Comparison of ENCODE assay signal across 21 cellular contexts in the genomic region with DNA sequence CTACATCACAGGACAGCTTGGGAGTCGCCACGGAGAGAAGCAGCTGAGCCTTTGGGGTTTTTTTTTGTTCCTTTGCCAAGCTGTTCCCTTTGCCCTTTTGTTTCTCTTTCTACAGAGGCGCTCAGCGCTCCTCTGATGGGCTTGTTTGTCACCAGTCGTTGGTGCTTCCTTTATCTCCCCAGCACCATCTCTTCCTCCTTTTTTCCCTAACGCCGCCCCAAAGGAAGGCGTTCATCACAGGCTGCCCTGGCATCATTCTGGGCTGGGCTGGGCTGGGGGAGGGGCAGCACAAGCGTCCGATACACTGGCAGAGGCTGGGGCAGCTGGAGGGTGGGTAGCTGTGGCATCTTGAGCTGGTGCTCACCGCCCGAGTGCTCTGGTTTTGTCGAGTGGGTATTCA. TPM values are rescaled to one million over a fixed set of nuclear protein-coding genes. Genes with fewer than 3 reads are reported as not detected.
A peak's percentile ranks its signal among the peaks of the same experiment; 100 is the strongest.
DNase-seq lines count a peak whose midpoint lies in the region; ATAC-seq and TF ChIP-seq lines count a peak whose summit lies in the region.
"Had no signal": no experiment of that assay in that cellular context is flagged by ENCODE, and none has a peak within 500 bp of the region (broad histone marks: within the 10 kb centered on the region; RNA-seq: fewer than 3 reads in every experiment).

No MANE protein-coding gene starts in this region.

- no peak for TF ChIP-seq POLR2A in esophagus muscularis mucosa (IDR thresholded peaks at IDR 0.05; ENCODE audit: low read depth)

- no peak for TF ChIP-seq CTCF in esophagus muscularis mucosa (IDR thresholded peaks at IDR 0.05)

- peak overlapping the region; percentile 52 for H3K27ac ChIP-seq in caudate nucleus (ENCODE audit: low read depth, low read length)
- no peak overlapping the region for H3K27ac ChIP-seq in esophagus muscularis mucosa (replicated peaks in 1 of 4)
- H3K27ac ChIP-seq: gastrocnemius medialis, parathyroid adenoma, SJSA1 had no signal

- intact Hi-C loops in esophagus muscularis mucosa (cut with DNase I), result no loop called here

- no peak for TF ChIP-seq EP300 in esophagus muscularis mucosa (IDR thresholded peaks at IDR 0.05)

- H3K36me3 ChIP-seq in esophagus muscularis mucosa, result no peaks in the 10 kb centered on the region
- H3K36me3 ChIP-seq: gastrocnemius medialis, SJSA1 had no signal

- no peaks in the 10 kb centered on the region for H3K9me3 ChIP-seq in esophagus muscularis mucosa
- H3K9me3 ChIP-seq: gastrocnemius medialis, SJSA1 had no signal

- DNase-seq in NCI-H1105 (lab: John Stamatoyannopoulos, UW) (peak; percentile 91), NCI-H1105 treated with DMSO at 0.1 percent for 48 hours (lab: John Stamatoyannopoulos, UW) (no peak), NCI-H2107 (lab: John Stamatoyannopoulos, UW) (peak; percentile 74), caudate nucleus (lab: John Stamatoyannopoulos, UW) (peak in 36 of 61 donors; percentile 10 to 75 (median 43)), nucleus accumbens (lab: John Stamatoyannopoulos, UW) (peak in 43 of 56 donors; percentile 9 to 75 (median 44)), esophagus muscularis mucosa (ENCODE audit: extremely low spot score) (no peak)
- DNase-seq: activated CD4-positive, alpha-beta T cell treated with anti-CD3 and anti-CD28 coated beads, Interleukin-2, amount 10 ng/mL, durations not matched to agents 7 days and 5 days; activated T-cell treated with anti-CD3 and anti-CD28 coated beads, Interleukin-2, amount 50 U/mL, for 24 hours; CD4-positive, alpha-beta memory T cell; cerebellar nuclear complex; islet precursor cell; NCI-H146; T-helper 9 cell had no signal

- no peak overlapping the region for H3K4me3 ChIP-seq in esophagus muscularis mucosa
- H3K4me3 ChIP-seq: gastrocnemius medialis, K562, SJSA1 had no signal

- 35% methylated on average over 13 of the region's 13 CpGs for WGBS in esophagus muscularis mucosa

- H3K4me1 ChIP-seq in esophagus muscularis mucosa, result no peaks in the 10 kb centered on the region
- H3K4me1 ChIP-seq: gastrocnemius medialis, parathyroid adenoma, SJSA1 had no signal

- ATAC-seq in HG03469 (IDR thresholded peaks at IDR 0.05; ENCODE audit: unreplicated experiment) (no peak), GM21390 (IDR thresholded peaks at IDR 0.05; ENCODE audit: unreplicated experiment) (no peak)
- ATAC-seq: HCT116, K562 had no signal

- peaks cover 0 to 88% (median 6%) of the 10 kb centered on the region in 4 donors for H3K27me3 ChIP-seq in esophagus muscularis mucosa

RNA-seq across cellular contexts. Expression of gene IGSF21, which starts 10.5 kb away (rescaled TPM):
- total RNA-seq in esophagus muscularis mucosa, result 1 to 10 TPM; 1.1 to 2.7 (median 1.2) TPM
- total RNA-seq: A172; activated CD4-positive, alpha-beta T cell treated with anti-CD3 and anti-CD28 coated beads, Interleukin-2, amount 10 ng/mL, durations not matched to agents 7 days and 5 days; CD4-positive, alpha-beta memory T cell; K562; SJSA1 had no signal

Comparison
In these comparisons a context has a peak if more than half of its experiments do, and no peak if none do; other contexts are left out.
1. DNase-seq: peak in NCI-H1105 (single experiment), NCI-H2107 (single experiment), caudate nucleus (36 of 61) and nucleus accumbens (43 of 56); none in NCI-H1105 treated with DMSO at 0.1 percent for 48 hours (single experiment) and esophagus muscularis mucosa (single experiment).